Comparison of ENCODE assay signal across 12 cellular contexts in the genomic region with DNA sequence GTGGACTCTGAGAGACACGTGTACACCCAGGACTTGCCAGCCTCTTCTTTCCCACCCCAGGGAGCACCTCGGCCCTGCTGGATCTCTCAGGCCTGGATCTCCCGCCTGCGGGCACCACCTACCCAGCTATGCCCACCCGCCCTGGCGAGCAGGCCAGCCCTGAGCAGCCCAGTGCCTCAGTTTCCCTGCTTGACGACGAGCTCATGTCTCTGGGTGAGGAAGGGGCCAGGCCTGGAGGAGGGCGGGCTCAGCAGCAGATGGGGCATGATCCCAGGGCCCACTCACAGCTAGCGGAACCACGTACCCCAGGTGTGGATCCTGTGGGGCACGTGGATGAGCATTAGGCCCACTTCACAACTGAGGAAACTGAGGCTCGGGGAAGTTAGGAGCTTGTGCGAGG. TPM values are rescaled to one million over a fixed set of nuclear protein-coding genes. Genes with fewer than 3 reads are reported as not detected.
DNase-seq lines count a peak whose midpoint lies in the region; ATAC-seq and TF ChIP-seq lines count a peak whose summit lies in the region.
"Had no signal": no experiment of that assay in that cellular context is flagged by ENCODE, and none has a peak within 500 bp of the region (broad histone marks: within the 10 kb centered on the region; RNA-seq: fewer than 3 reads in every experiment).

No MANE protein-coding gene starts in this region.

- CTCF ChIA-PET in HEK293T (lab: Yijun Ruan, JAX) = interaction anchor here (1.2 to 1.6 kb wide), 3 partner anchors 12 to 18 kb away, joined by 3 to 5 read pairs (median 3); no protein-coding TSS in a partner anchor

- H3K9me3 ChIP-seq in upper lobe of left lung = no peaks in the 10 kb centered on the region
- no peaks in the 10 kb centered on the region for H3K9me3 ChIP-seq in endodermal cell (ENCODE audit: control insufficient read depth, low read length)
- no peaks in the 10 kb centered on the region for H3K9me3 ChIP-seq in Karpas-422 (ENCODE audit: low read length)

- no peak for DNase-seq in activated naive CD4-positive, alpha-beta T cell treated with Interleukin-2 at 50 U/mL for 16 hours
- DNase-seq in central memory CD8-positive, alpha-beta T cell (ENCODE audit: low spot score in 2 of 2) = no peak
- DNase-seq in upper lobe of left lung (no peak), endodermal cell (no peak), Karpas-422 (no peak), HEK293T (ENCODE audit: extremely low spot score) (no peak)
- DNase-seq: activated CD4-positive, alpha-beta T cell treated with anti-CD3 and anti-CD28 coated beads, Interleukin-2, amount 10 ng/mL, durations not matched to agents 24 days and 14 days; NCI-H69; stimulated activated CD4-positive, alpha-beta T cell treated with anti-CD3 and anti-CD28 coated beads, Interleukin-15, amount 100 ng/mL, for 24 hours had no signal

- peak overlapping the region; percentile 49 to 76 (median 65) for H3K27ac ChIP-seq in upper lobe of left lung
- H3K27ac ChIP-seq in endodermal cell (ENCODE audit: low read depth, low read length) = no peak overlapping the region
- H3K27ac ChIP-seq in Karpas-422 (ENCODE audit: low read length) = no peak overlapping the region

- TF ChIP-seq EP300 in upper lobe of left lung (IDR thresholded peaks at IDR 0.05) = no peak

- no peaks in the 10 kb centered on the region for H3K9me3 Mint-ChIP-seq in activated naive CD4-positive, alpha-beta T cell treated with anti-CD3 and anti-CD28 coated beads, Interleukin-2, amount 50 U/mL, for 24 hours
- no peaks in the 10 kb centered on the region for H3K9me3 Mint-ChIP-seq in central memory CD8-positive, alpha-beta T cell
- H3K9me3 Mint-ChIP-seq in nephron (no peaks in the 10 kb centered on the region), endodermal cell (no peaks in the 10 kb centered on the region)
- H3K9me3 Mint-ChIP-seq: activated CD4-positive, alpha-beta T cell treated with anti-CD3 and anti-CD28 coated beads, Interleukin-2, amount 10 ng/mL, durations not matched to agents 24 days and 14 days had no signal

- H3K4me1 Mint-ChIP-seq in activated naive CD4-positive, alpha-beta T cell treated with anti-CD3 and anti-CD28 coated beads, Interleukin-2, amount 50 U/mL, for 24 hours = peaks cover 56% of the 10 kb centered on the region
- H3K4me1 Mint-ChIP-seq in central memory CD8-positive, alpha-beta T cell = peaks cover 48% of the 10 kb centered on the region
- H3K4me1 Mint-ChIP-seq in nephron (peaks cover 37% of the 10 kb centered on the region), endodermal cell (peaks cover 2% of the 10 kb centered on the region)

- TF ChIP-seq POLR2A in upper lobe of left lung (IDR thresholded peaks at IDR 0.05) = no peak

- TF ChIP-seq CTCF in nephron (IDR thresholded peaks at IDR 0.05; ENCODE audit: unreplicated experiment in 3 of 3) (no peak), upper lobe of left lung (IDR thresholded peaks at IDR 0.05) (no peak), endodermal cell (conservative IDR thresholded peaks at IDR 0.05) (no peak)

- 0 out of 2 replicates have a peak, but pooled peaks cover 4% of the 10 kb centered on the region for H4K20me1 ChIP-seq in Karpas-422 (ENCODE audit: insufficient read depth, low read depth, low read length)

- H3K4me3 ChIP-seq in upper lobe of left lung (no peak overlapping the region), endodermal cell (ENCODE audit: low read length) (no peak overlapping the region), Karpas-422 (ENCODE audit: low read length) (no peak overlapping the region)

- peaks cover 6% of the 10 kb centered on the region for H3K36me3 Mint-ChIP-seq in activated naive CD4-positive, alpha-beta T cell treated with anti-CD3 and anti-CD28 coated beads, Interleukin-2, amount 50 U/mL, for 24 hours
- H3K36me3 Mint-ChIP-seq in central memory CD8-positive, alpha-beta T cell (ENCODE audit: insufficient read depth) = peaks cover 9% of the 10 kb centered on the region
- H3K36me3 Mint-ChIP-seq in nephron (ENCODE audit: low read depth) (peaks cover 12% of the 10 kb centered on the region), endodermal cell (ENCODE audit: low read depth) (peaks cover 14% of the 10 kb centered on the region)

- H3K36me3 ChIP-seq in upper lobe of left lung (peaks cover 7 to 80% (median 44%) of the 10 kb centered on the region in 4 donors), endodermal cell (ENCODE audit: control insufficient read depth, insufficient read depth, low read length) (peaks cover 31% of the 10 kb centered on the region), Karpas-422 (ENCODE audit: insufficient read depth, low read length) (peaks cover 5% of the 10 kb centered on the region; the same call in 1 of the 2 replicates)

- no peak overlapping the region for H3K4me2 ChIP-seq in Karpas-422 (ENCODE audit: low read depth, low read length, poor library complexity, severe bottlenecking)

- no peak overlapping the region for H3K4me3 Mint-ChIP-seq in activated naive CD4-positive, alpha-beta T cell treated with anti-CD3 and anti-CD28 coated beads, Interleukin-2, amount 50 U/mL, for 24 hours
- H3K4me3 Mint-ChIP-seq in central memory CD8-positive, alpha-beta T cell = peak overlapping the region; percentile 70
- H3K4me3 Mint-ChIP-seq in nephron (no peak overlapping the region), endodermal cell (no peak overlapping the region)
- H3K4me3 Mint-ChIP-seq: activated CD4-positive, alpha-beta T cell treated with anti-CD3 and anti-CD28 coated beads, Interleukin-2, amount 10 ng/mL, durations not matched to agents 24 days and 14 days had no signal

- 60 to 72% methylated on average over 1 to 14 of the region's 14 CpGs for WGBS in upper lobe of left lung, 2 donors
- 91 to 93% methylated on average over 9 to 14 of the region's 14 CpGs for WGBS in endodermal cell (ENCODE audit: insufficient coverage in 1 of 2, insufficient read length in 1 of 2), 2 experiments

- H2AFZ ChIP-seq in Karpas-422 (ENCODE audit: low read length) = no peak overlapping the region

- no peak overlapping the region for H3K9ac ChIP-seq in endodermal cell (ENCODE audit: extremely low read depth, low read length, poor library complexity, severe bottlenecking)
- H3K9ac ChIP-seq in Karpas-422 (ENCODE audit: low read length) = no peak overlapping the region

- H3K4me1 ChIP-seq in upper lobe of left lung = peaks cover 29 to 43% (median 34%) of the 10 kb centered on the region in 4 donors
- no peaks in the 10 kb centered on the region for H3K4me1 ChIP-seq in endodermal cell (ENCODE audit: control insufficient read depth, insufficient read depth, low read length)
- peaks cover 4% of the 10 kb centered on the region for H3K4me1 ChIP-seq in Karpas-422 (ENCODE audit: low read length)

- H3K27me3 Mint-ChIP-seq in activated naive CD4-positive, alpha-beta T cell treated with anti-CD3 and anti-CD28 coated beads, Interleukin-2, amount 50 U/mL, for 24 hours = no peaks in the 10 kb centered on the region
- H3K27me3 Mint-ChIP-seq in central memory CD8-positive, alpha-beta T cell = no peaks in the 10 kb centered on the region
- H3K27me3 Mint-ChIP-seq in nephron (ENCODE audit: low read depth) = no peaks in the 10 kb centered on the region
- no peaks in the 10 kb centered on the region for H3K27me3 Mint-ChIP-seq in endodermal cell (ENCODE audit: insufficient read depth)
- H3K27me3 Mint-ChIP-seq: activated CD4-positive, alpha-beta T cell treated with anti-CD3 and anti-CD28 coated beads, Interleukin-2, amount 10 ng/mL, durations not matched to agents 24 days and 14 days had no signal

- peak overlapping the region; percentile 41 for H3K27ac Mint-ChIP-seq in activated naive CD4-positive, alpha-beta T cell treated with anti-CD3 and anti-CD28 coated beads, Interleukin-2, amount 50 U/mL, for 24 hours
- H3K27ac Mint-ChIP-seq in central memory CD8-positive, alpha-beta T cell (ENCODE audit: low read depth) = peak overlapping the region; percentile 77
- peak overlapping the region in 2 of 3 experiments; percentile 89 to 90 for H3K27ac Mint-ChIP-seq in nephron
- H3K27ac Mint-ChIP-seq in endodermal cell = no peak overlapping the region

- no peaks in the 10 kb centered on the region for H3K27me3 ChIP-seq in upper lobe of left lung
- H3K27me3 ChIP-seq in endodermal cell (ENCODE audit: control insufficient read depth, insufficient read depth, low read length, poor library complexity, severe bottlenecking) = no peaks in the 10 kb centered on the region
- H3K27me3 ChIP-seq in Karpas-422 (ENCODE audit: low read length) = no peaks in the 10 kb centered on the region

- no peak for ATAC-seq in central memory CD8-positive, alpha-beta T cell (replicated peaks; ENCODE audit: extremely low read depth, poor library complexity, severe bottlenecking)
- ATAC-seq in upper lobe of left lung (ENCODE audit: low FRiP score in 2 of 2) = no peak

- no peaks in the 10 kb centered on the region for H3K79me2 ChIP-seq in Karpas-422 (ENCODE audit: low read length)

- H3K9me2 ChIP-seq in Karpas-422 (replicated peaks; ENCODE audit: insufficient read depth, low read length) = no peaks in the 10 kb centered on the region

- POLR2A ChIA-PET in HEK293T (lab: Yijun Ruan, JAX) = interaction anchor here (0.9 kb wide), 1 partner anchor 16 kb away, joined by 3 read pairs; no protein-coding TSS in a partner anchor

TF ChIP-seq in HEK293T, 16 proteins besides CTCF, POLR2A, EP300 and RAD21 (continues in another document):
- no peak for TF ChIP-seq ZNF384 (IDR thresholded peaks at IDR 0.05)

RNA-seq across cellular contexts. Expression of a gene that starts 13.7 kb away (rescaled TPM):
- total RNA-seq in upper lobe of left lung (10 to 100 TPM; 11.4 to 58.7 (median 31.1) TPM), endodermal cell (10 to 100 TPM; 37.7 to 38.6 TPM)
- polyA plus RNA-seq in endodermal cell (2013, experiment 1 of 2) = 15.7 TPM
- 14.3 TPM for polyA plus RNA-seq in endodermal cell (2013, experiment 2 of 2)
- 43.2 and 50.4 TPM in 2 replicates for total RNA-seq in Karpas-422 (2014; rRNA removed; shearing (Covaris generic); ENCODE audit: low replicate concordance)

RNA-seq across cellular contexts. Expression of a gene that starts 17.1 kb away (rescaled TPM):
- total RNA-seq in upper lobe of left lung (100 to 1,000 TPM in 2 of 6 donors, 10 to 100 TPM in 4; 52.4 to 226 (median 68.3) TPM), endodermal cell (10 to 100 TPM; 87.5 TPM)
- 60.0 TPM for polyA plus RNA-seq in endodermal cell (2013, experiment 1 of 2)
- 56.4 TPM for polyA plus RNA-seq in endodermal cell (2013, experiment 2 of 2)
- total RNA-seq in Karpas-422 (2014; rRNA removed; shearing (Covaris generic); ENCODE audit: low replicate concordance) = 64.3 and 97.3 TPM in 2 replicates

RNA-seq across cellular contexts. Expression of a gene that starts 32.8 kb away (rescaled TPM):
- total RNA-seq in upper lobe of left lung = 10 to 100 TPM in 1 of 6 donors, 1 to 10 TPM in 5; 2.1 to 11.1 (median 8.7) TPM
- total RNA-seq in endodermal cell = 10 to 100 TPM; 23.5 to 29.3 TPM
- polyA plus RNA-seq in endodermal cell (2013, experiment 1 of 2) = 40.4 TPM
- polyA plus RNA-seq in endodermal cell (2013, experiment 2 of 2) = 40.7 TPM
- 75.3 and 78.9 TPM in 2 replicates for total RNA-seq in Karpas-422 (2014; rRNA removed; shearing (Covaris generic); ENCODE audit: low replicate concordance)

RNA-seq across cellular contexts. Expression of a gene that starts 45.9 kb away (rescaled TPM):
- total RNA-seq in upper lobe of left lung = 1 to 10 TPM in 3 of 6 donors, not detected in 3; 1.4 to 4.2 (median 2.0) TPM
- total RNA-seq in endodermal cell = under 1 TPM in 1 of 2 donors, not detected in 1; 0.86 TPM
- not detected for polyA plus RNA-seq in endodermal cell (2013, experiment 1 of 2)
- not detected for polyA plus RNA-seq in endodermal cell (2013, experiment 2 of 2)
- total RNA-seq in Karpas-422 (2014; rRNA removed; shearing (Covaris generic); ENCODE audit: low replicate concordance) = not detected in 2 replicates
- total RNA-seq: activated CD4-positive, alpha-beta T cell treated with anti-CD3 and anti-CD28 coated beads, Interleukin-2, amount 10 ng/mL, durations not matched to agents 24 days and 14 days; Daoy had no signal

RNA-seq across cellular contexts. Expression of a gene that starts 49.7 kb away (rescaled TPM):
- total RNA-seq in upper lobe of left lung (100 to 1,000 TPM; 125 to 750 (median 400) TPM), endodermal cell (10 to 100 TPM; 10.4 to 16.0 TPM)
- 126 TPM for polyA plus RNA-seq in endodermal cell (2013, experiment 1 of 2)
- 131 TPM for polyA plus RNA-seq in endodermal cell (2013, experiment 2 of 2)
- 288 and 308 TPM in 2 replicates for total RNA-seq in Karpas-422 (2014; rRNA removed; shearing (Covaris generic); ENCODE audit: low replicate concordance)

Comparison
In these comparisons a context has a peak if more than half of its experiments do, and no peak if none do; other contexts are left out.
1. H3K27ac ChIP-seq: peak in upper lobe of left lung (4 of 4); none in endodermal cell (single experiment) and Karpas-422 (single experiment).